ENCODE assay signal across 1 cellular context in the genomic region with DNA sequence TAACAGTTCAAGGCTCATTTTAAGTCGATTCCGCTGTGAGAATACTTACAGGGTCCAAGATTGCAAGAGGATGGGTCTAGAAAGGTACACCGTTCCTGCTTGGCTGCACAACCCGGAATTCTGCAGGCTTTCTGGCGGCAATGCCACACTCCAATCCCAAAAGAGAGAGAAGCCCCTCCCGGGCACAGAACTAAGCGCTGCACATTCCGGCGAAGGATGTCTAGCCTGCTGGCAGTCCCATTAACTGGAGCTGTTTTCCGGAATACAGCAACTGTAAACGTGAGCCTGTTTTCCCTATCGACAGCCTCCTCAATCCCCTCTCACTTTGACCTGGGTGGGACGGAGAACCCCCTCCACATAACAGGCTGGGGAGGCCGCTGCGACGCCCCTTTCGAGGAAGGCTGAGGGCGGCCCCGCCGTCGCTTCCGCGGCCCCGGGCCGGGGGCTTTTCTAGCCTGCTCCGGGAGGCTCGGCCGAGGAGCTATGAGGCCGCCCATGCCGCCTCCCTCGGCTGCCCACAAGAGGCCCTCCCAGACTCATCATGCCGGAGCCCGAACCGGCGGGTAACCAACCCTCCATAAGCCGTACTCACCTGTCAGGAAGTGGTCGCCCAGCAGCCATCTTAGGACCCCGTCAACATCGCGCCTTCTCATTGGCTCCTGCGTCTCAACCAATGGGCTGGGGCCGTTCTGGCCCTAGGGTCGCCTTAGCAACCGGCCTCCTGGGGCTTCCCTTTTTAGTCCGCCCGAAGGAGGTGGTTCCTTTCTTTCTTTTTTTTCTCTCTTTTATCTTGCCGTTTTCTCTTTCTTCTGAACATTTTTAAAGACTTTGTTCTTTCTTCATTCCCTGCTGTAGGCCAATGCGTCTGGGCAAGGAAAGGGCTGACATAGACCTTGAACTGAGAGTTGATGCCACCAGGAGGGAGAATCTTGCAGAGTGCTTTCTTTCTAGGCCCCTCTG.
TF ChIP-seq lines count a peak whose summit lies in the region.

A gene (minus strand): TSS at position 647 of the 960 bp plus-strand sequence. CDS start 5,909 bp downstream, outside the sequence.

TF ChIP-seq in HepG2, 621 proteins besides CTCF, POLR2A, EP300 and RAD21 (continued from another document and continues in another):
- TF ChIP-seq, protein P1, sequence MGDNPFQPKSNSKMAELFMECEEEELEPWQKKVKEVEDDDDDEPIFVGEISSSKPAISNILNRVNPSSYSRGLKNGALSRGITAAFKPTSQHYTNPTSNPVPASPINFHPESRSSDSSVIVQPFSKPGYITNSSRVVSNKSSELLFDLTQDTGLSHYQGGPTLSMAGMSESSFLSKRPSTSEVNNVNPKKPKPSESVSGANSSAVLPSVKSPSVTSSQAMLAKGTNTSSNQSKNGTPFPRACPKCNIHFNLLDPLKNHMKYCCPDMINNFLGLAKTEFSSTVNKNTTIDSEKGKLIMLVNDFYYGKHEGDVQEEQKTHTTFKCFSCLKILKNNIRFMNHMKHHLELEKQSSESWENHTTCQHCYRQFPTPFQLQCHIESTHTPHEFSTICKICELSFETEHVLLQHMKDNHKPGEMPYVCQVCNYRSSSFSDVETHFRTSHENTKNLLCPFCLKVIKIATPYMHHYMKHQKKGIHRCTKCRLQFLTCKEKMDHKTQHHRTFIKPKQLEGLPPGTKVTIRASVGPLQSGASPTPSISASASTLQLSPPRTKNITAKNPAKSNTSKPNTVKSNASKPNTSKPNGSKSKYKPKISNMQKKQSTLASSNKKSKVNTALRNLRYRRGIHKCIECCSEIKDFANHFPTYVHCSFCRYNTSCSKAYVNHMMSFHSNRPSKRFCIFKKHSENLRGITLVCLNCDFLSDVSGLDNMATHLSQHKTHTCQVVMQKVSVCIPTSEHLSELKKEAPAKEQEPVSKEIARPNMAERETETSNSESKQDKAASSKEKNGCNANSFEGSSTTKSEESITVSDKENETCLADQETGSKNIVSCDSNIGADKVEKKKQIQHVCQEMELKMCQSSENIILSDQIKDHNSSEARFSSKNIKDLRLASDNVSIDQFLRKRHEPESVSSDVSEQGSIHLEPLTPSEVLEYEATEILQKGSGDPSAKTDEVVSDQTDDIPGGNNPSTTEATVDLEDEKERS (CRISPR knock-in tag; IDR thresholded peaks at IDR 0.05), result no peak
- TF ChIP-seq, protein P2, sequence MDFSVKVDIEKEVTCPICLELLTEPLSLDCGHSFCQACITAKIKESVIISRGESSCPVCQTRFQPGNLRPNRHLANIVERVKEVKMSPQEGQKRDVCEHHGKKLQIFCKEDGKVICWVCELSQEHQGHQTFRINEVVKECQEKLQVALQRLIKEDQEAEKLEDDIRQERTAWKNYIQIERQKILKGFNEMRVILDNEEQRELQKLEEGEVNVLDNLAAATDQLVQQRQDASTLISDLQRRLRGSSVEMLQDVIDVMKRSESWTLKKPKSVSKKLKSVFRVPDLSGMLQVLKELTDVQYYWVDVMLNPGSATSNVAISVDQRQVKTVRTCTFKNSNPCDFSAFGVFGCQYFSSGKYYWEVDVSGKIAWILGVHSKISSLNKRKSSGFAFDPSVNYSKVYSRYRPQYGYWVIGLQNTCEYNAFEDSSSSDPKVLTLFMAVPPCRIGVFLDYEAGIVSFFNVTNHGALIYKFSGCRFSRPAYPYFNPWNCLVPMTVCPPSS (IDR thresholded peaks at IDR 0.05), result no peak
- no peak for TF ChIP-seq KAT2B (IDR thresholded peaks at IDR 0.05; ENCODE audit: borderline replicate concordance, low read depth, low read length)
- TF ChIP-seq, protein P3, sequence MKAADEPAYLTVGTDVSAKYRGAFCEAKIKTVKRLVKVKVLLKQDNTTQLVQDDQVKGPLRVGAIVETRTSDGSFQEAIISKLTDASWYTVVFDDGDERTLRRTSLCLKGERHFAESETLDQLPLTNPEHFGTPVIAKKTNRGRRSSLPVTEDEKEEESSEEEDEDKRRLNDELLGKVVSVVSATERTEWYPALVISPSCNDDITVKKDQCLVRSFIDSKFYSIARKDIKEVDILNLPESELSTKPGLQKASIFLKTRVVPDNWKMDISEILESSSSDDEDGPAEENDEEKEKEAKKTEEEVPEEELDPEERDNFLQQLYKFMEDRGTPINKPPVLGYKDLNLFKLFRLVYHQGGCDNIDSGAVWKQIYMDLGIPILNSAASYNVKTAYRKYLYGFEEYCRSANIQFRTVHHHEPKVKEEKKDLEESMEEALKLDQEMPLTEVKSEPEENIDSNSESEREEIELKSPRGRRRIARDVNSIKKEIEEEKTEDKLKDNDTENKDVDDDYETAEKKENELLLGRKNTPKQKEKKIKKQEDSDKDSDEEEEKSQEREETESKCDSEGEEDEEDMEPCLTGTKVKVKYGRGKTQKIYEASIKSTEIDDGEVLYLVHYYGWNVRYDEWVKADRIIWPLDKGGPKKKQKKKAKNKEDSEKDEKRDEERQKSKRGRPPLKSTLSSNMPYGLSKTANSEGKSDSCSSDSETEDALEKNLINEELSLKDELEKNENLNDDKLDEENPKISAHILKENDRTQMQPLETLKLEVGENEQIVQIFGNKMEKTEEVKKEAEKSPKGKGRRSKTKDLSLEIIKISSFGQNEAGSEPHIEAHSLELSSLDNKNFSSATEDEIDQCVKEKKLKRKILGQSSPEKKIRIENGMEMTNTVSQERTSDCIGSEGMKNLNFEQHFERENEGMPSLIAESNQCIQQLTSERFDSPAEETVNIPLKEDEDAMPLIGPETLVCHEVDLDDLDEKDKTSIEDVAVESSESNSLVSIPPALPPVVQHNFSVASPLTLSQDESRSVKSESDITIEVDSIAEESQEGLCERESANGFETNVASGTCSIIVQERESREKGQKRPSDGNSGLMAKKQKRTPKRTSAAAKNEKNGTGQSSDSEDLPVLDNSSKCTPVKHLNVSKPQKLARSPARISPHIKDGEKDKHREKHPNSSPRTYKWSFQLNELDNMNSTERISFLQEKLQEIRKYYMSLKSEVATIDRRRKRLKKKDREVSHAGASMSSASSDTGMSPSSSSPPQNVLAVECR (CRISPR knock-in tag; IDR thresholded peaks at IDR 0.05; ENCODE audit: borderline replicate concordance), result peak; percentile 87; the same call in 1 of the 2 replicates
- TF ChIP-seq KAT7 (CRISPR knock-in tag; IDR thresholded peaks at IDR 0.05; ENCODE audit: borderline replicate concordance), result no peak
- TF ChIP-seq ZNF333 (CRISPR knock-in tag; IDR thresholded peaks at IDR 0.05; ENCODE audit: borderline replicate concordance), result no peak
- TF ChIP-seq ZNF674 (CRISPR knock-in tag; IDR thresholded peaks at IDR 0.05; ENCODE audit: low read depth), result no peak
- TF ChIP-seq JARID2 (CRISPR knock-in tag; IDR thresholded peaks at IDR 0.05; ENCODE audit: insufficient replicate concordance), result no peak
- no peak for TF ChIP-seq CCAR2 (optimal IDR thresholded peaks at IDR 0.05; ENCODE audit: low read depth, low read length)
- 0 out of 2 replicates have a peak, but pooled peaks have one; percentile 26 for TF ChIP-seq ARNTL (CRISPR knock-in tag; IDR thresholded peaks at IDR 0.05)
- TF ChIP-seq MTF2 (CRISPR knock-in tag; IDR thresholded peaks at IDR 0.05; ENCODE audit: borderline replicate concordance), result no peak
- TF ChIP-seq, protein P4, sequence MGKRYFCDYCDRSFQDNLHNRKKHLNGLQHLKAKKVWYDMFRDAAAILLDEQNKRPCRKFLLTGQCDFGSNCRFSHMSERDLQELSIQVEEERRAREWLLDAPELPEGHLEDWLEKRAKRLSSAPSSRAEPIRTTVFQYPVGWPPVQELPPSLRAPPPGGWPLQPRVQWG (CRISPR knock-in tag; IDR thresholded peaks at IDR 0.05; ENCODE audit: borderline replicate concordance, low read depth), result 0 out of 2 replicates have a peak, but pooled peaks have one; percentile 53
- no peak for TF ChIP-seq MAFF (IDR thresholded peaks at IDR 0.05; ENCODE audit: low read depth, low read length)
- no peak for TF ChIP-seq ZNF264 (CRISPR knock-in tag; IDR thresholded peaks at IDR 0.05)
- TF ChIP-seq ZFP90 (CRISPR knock-in tag; IDR thresholded peaks at IDR 0.05; ENCODE audit: borderline replicate concordance), result no peak
- no peak for TF ChIP-seq ZNF263 (CRISPR knock-in tag; IDR thresholded peaks at IDR 0.05)
- TF ChIP-seq SMARCE1 (IDR thresholded peaks at IDR 0.05; ENCODE audit: borderline replicate concordance), result no peak
- TF ChIP-seq, protein P5, sequence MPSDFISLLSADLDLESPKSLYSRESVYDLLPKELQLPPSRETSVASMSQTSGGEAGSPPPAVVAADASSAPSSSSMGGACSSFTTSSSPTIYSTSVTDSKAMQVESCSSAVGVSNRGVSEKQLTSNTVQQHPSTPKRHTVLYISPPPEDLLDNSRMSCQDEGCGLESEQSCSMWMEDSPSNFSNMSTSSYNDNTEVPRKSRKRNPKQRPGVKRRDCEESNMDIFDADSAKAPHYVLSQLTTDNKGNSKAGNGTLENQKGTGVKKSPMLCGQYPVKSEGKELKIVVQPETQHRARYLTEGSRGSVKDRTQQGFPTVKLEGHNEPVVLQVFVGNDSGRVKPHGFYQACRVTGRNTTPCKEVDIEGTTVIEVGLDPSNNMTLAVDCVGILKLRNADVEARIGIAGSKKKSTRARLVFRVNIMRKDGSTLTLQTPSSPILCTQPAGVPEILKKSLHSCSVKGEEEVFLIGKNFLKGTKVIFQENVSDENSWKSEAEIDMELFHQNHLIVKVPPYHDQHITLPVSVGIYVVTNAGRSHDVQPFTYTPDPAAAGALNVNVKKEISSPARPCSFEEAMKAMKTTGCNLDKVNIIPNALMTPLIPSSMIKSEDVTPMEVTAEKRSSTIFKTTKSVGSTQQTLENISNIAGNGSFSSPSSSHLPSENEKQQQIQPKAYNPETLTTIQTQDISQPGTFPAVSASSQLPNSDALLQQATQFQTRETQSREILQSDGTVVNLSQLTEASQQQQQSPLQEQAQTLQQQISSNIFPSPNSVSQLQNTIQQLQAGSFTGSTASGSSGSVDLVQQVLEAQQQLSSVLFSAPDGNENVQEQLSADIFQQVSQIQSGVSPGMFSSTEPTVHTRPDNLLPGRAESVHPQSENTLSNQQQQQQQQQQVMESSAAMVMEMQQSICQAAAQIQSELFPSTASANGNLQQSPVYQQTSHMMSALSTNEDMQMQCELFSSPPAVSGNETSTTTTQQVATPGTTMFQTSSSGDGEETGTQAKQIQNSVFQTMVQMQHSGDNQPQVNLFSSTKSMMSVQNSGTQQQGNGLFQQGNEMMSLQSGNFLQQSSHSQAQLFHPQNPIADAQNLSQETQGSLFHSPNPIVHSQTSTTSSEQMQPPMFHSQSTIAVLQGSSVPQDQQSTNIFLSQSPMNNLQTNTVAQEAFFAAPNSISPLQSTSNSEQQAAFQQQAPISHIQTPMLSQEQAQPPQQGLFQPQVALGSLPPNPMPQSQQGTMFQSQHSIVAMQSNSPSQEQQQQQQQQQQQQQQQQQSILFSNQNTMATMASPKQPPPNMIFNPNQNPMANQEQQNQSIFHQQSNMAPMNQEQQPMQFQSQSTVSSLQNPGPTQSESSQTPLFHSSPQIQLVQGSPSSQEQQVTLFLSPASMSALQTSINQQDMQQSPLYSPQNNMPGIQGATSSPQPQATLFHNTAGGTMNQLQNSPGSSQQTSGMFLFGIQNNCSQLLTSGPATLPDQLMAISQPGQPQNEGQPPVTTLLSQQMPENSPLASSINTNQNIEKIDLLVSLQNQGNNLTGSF (CRISPR knock-in tag; IDR thresholded peaks at IDR 0.05), result no peak
- peak; percentile 82; the same call in 2 of the 3 replicates for TF ChIP-seq MXI1 (IDR thresholded peaks at IDR 0.05; ENCODE audit: borderline replicate concordance, low read depth, low read length)
- no peak for TF ChIP-seq ZNF879 (CRISPR knock-in tag; IDR thresholded peaks at IDR 0.05)
- TF ChIP-seq, protein P6, sequence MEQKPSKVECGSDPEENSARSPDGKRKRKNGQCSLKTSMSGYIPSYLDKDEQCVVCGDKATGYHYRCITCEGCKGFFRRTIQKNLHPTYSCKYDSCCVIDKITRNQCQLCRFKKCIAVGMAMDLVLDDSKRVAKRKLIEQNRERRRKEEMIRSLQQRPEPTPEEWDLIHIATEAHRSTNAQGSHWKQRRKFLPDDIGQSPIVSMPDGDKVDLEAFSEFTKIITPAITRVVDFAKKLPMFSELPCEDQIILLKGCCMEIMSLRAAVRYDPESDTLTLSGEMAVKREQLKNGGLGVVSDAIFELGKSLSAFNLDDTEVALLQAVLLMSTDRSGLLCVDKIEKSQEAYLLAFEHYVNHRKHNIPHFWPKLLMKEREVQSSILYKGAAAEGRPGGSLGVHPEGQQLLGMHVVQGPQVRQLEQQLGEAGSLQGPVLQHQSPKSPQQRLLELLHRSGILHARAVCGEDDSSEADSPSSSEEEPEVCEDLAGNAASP (CRISPR knock-in tag; IDR thresholded peaks at IDR 0.05; ENCODE audit: borderline replicate concordance), result no peak
- no peak for TF ChIP-seq ATF7-NPFF (CRISPR knock-in tag; IDR thresholded peaks at IDR 0.05; ENCODE audit: low read depth)
- TF ChIP-seq KAT8 (CRISPR knock-in tag; IDR thresholded peaks at IDR 0.05), result peak; percentile 97
- TF ChIP-seq, protein P7, sequence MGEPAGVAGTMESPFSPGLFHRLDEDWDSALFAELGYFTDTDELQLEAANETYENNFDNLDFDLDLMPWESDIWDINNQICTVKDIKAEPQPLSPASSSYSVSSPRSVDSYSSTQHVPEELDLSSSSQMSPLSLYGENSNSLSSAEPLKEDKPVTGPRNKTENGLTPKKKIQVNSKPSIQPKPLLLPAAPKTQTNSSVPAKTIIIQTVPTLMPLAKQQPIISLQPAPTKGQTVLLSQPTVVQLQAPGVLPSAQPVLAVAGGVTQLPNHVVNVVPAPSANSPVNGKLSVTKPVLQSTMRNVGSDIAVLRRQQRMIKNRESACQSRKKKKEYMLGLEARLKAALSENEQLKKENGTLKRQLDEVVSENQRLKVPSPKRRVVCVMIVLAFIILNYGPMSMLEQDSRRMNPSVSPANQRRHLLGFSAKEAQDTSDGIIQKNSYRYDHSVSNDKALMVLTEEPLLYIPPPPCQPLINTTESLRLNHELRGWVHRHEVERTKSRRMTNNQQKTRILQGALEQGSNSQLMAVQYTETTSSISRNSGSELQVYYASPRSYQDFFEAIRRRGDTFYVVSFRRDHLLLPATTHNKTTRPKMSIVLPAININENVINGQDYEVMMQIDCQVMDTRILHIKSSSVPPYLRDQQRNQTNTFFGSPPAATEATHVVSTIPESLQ (CRISPR knock-in tag; conservative IDR thresholded peaks at IDR 0.05), result no peak
- TF ChIP-seq, protein P8, sequence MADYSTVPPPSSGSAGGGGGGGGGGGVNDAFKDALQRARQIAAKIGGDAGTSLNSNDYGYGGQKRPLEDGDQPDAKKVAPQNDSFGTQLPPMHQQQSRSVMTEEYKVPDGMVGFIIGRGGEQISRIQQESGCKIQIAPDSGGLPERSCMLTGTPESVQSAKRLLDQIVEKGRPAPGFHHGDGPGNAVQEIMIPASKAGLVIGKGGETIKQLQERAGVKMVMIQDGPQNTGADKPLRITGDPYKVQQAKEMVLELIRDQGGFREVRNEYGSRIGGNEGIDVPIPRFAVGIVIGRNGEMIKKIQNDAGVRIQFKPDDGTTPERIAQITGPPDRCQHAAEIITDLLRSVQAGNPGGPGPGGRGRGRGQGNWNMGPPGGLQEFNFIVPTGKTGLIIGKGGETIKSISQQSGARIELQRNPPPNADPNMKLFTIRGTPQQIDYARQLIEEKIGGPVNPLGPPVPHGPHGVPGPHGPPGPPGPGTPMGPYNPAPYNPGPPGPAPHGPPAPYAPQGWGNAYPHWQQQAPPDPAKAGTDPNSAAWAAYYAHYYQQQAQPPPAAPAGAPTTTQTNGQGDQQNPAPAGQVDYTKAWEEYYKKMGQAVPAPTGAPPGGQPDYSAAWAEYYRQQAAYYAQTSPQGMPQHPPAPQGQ (CRISPR knock-in tag; IDR thresholded peaks at IDR 0.05; ENCODE audit: borderline replicate concordance), result no peak
- peak; percentile 79 for TF ChIP-seq ZNF777 (CRISPR knock-in tag; IDR thresholded peaks at IDR 0.05)
- no peak for TF ChIP-seq ZNF556 (CRISPR knock-in tag; IDR thresholded peaks at IDR 0.05; ENCODE audit: borderline replicate concordance)
- TF ChIP-seq, protein P9, sequence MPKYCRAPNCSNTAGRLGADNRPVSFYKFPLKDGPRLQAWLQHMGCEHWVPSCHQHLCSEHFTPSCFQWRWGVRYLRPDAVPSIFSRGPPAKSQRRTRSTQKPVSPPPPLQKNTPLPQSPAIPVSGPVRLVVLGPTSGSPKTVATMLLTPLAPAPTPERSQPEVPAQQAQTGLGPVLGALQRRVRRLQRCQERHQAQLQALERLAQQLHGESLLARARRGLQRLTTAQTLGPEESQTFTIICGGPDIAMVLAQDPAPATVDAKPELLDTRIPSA (CRISPR knock-in tag; IDR thresholded peaks at IDR 0.05; ENCODE audit: borderline replicate concordance), result no peak
